ENCODE assay signal across 12 cellular contexts in genomic region chr1:214454619-214455396, GRCh38.
A peak's percentile ranks its signal among the peaks of the same experiment; 100 is the strongest.
DNase-seq lines count a peak whose midpoint lies in the region; ATAC-seq and TF ChIP-seq lines count a peak whose summit lies in the region.
"Had no signal": no experiment of that assay in that cellular context is flagged by ENCODE, and none has a peak within 500 bp of the region (broad histone marks: within the 10 kb centered on the region; RNA-seq: fewer than 3 reads in every experiment).

No MANE protein-coding gene starts in this region.

- H3K4me1 ChIP-seq in SJCRH30: peaks cover 19% of the 10 kb centered on the region
- H3K4me1 ChIP-seq: colonic mucosa had no signal

- H3K27me3 ChIP-seq in SJCRH30: no peaks in the 10 kb centered on the region
- H3K27me3 ChIP-seq: colonic mucosa had no signal

- peak overlapping the region; percentile 3; the same call in 1 of the 2 replicates for H3K27ac ChIP-seq in SJCRH30
- H3K27ac ChIP-seq: C4-2B, colonic mucosa had no signal

- H3K36me3 ChIP-seq in SJCRH30: no peaks in the 10 kb centered on the region
- H3K36me3 ChIP-seq: colonic mucosa had no signal

- intact Hi-C loops in left ventricle myocardium superior (cut with micrococcal nuclease): no loop called here
- intact Hi-C loops in Right ventricle myocardium superior (cut with DNase I): no loop called here

- ATAC-seq in left ventricle myocardium superior (peak; percentile 56), Right ventricle myocardium superior (ENCODE audit: poor library complexity) (no peak), HG03280 (IDR thresholded peaks at IDR 0.05; ENCODE audit: unreplicated experiment) (no peak)
- ATAC-seq: K562; stimulated activated effector memory CD8-positive, alpha-beta T cell treated with anti-CD3 and anti-CD28 coated beads, Interleukin-12 subunit alpha, Interleukin-12 subunit beta, amount 100 ng/mL, for 72 hours had no signal

- no peaks in the 10 kb centered on the region for H3K9me3 ChIP-seq in SJCRH30 (replicated peaks)
- H3K9me3 ChIP-seq: colonic mucosa had no signal

- DNase-seq in left ventricle myocardium superior: no peak
- DNase-seq in Right ventricle myocardium superior: no peak
- peak; percentile 63 to 84 for DNase-seq in SJCRH30
- peak; percentile 88 for DNase-seq in fibroblast of mammary gland (ENCODE audit: low read depth)
- DNase-seq in central memory CD4-positive, alpha-beta T cell: no peak
- DNase-seq in HPDE6-E6E7 (ENCODE audit: extremely low spot score): no peak
- DNase-seq in erythroblast (lab: John Stamatoyannopoulos, UW): no peak
- DNase-seq: colonic mucosa had no signal

- TF ChIP-seq POLR2A in erythroblast (IDR thresholded peaks at IDR 0.05; ENCODE audit: low read length): no peak

- TF ChIP-seq CTCF in fibroblast of mammary gland (conservative IDR thresholded peaks at IDR 0.05; ENCODE audit: control insufficient read depth, insufficient read depth, low read depth, low read length): no peak

- no peak overlapping the region for H3K4me3 ChIP-seq in SJCRH30
- H3K4me3 ChIP-seq in fibroblast of mammary gland (ENCODE audit: control insufficient read depth, low read depth, low read length): no peak overlapping the region
- H3K4me3 ChIP-seq: colonic mucosa, K562 had no signal

Comparison
In these comparisons a context has a peak if more than half of its experiments do, and no peak if none do; other contexts are left out.
1. DNase-seq: peak in SJCRH30 (2 of 2) and fibroblast of mammary gland (single experiment); none in left ventricle myocardium superior (single experiment), Right ventricle myocardium superior (single experiment), central memory CD4-positive, alpha-beta T cell (single experiment), HPDE6-E6E7 (single experiment) and erythroblast (0 of 2).